In the genomic region with DNA sequence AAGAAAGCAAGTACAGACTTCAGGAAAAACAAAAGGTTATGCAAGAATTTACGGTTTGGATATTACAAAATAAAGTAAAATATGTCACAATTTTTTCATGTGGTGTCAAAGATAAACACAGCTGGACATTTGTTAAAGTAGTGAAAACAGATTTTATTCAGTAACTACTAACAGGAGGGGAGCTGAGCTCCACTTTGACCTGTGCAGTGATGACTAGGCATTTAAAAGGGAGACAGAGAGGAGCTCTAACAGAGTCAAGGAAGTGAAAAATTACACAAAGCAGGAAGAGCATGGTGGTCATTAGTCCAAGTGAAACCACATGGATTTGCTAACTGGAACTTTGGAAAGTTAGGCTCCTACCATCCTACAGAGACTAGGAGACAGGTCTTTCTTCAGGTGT, we compare ENCODE assay signal across 1 cellular context.
TF ChIP-seq lines count a peak whose summit lies in the region.

No MANE protein-coding gene starts in this region.

TF ChIP-seq in GM23338, 12 proteins besides CTCF, POLR2A, EP300 and RAD21 (continued from another document):
- TF ChIP-seq ZNF462 (CRISPR knock-in tag; IDR thresholded peaks at IDR 0.05) = no peak
